ENCODE assay signal across 8 cellular contexts in the genomic region with DNA sequence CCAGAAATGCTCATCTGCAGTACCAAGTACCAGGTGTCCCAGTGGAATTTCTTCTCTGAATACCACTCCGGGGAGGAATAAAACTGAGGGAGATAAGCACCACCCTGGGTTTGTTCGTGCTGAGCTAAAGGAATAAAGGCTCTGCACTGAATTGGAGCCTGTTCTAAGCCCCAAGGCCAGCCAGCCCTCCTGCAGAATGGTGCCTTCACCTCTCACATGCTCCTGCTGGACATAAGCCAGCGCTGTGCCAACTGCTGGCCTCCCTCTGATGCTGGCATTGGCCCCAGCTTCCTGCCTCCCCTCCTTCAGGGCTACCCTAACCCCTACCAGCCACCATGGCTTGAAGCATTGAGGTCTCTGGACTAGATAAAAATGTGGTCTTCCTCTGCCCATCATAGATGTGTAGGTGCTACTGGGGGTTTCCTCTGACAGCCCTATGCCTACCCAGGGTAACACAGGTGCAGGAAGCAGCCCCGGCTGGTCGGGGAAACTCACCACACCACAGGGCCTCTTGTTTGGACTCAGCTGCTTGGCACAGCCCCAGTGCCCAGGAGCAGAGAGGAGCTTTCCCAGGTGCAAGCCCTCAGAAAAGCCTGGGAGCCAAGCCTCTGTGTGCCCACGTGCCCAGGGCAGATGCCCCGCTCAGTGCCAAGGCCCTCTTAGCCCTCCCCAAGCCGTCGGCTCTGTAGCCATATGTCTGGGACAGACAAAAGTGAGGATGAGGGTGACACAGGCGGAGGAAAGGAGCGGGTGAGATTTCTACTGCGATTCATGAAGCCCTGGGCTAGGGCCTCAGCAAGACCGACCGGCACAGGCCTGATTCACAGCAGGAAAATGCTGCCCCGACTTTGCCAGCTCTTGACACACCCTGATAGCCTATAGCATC. TPM values are rescaled to one million over a fixed set of nuclear protein-coding genes. Genes with fewer than 3 reads are reported as not detected.
DNase-seq lines count a peak whose midpoint lies in the region; ATAC-seq and TF ChIP-seq lines count a peak whose summit lies in the region.

No MANE protein-coding gene starts in this region.

- H3K27ac Mint-ChIP-seq in activated CD4-positive, alpha-beta T cell treated with anti-CD3 and anti-CD28 coated beads for 36 hours = peak overlapping the region; percentile 37
- H3K27ac Mint-ChIP-seq in immature natural killer cell = peak overlapping the region in 3 of 6 donors; percentile 62 to 84 (median 80)

- H3K27me3 Mint-ChIP-seq in activated CD4-positive, alpha-beta T cell treated with anti-CD3 and anti-CD28 coated beads for 36 hours = peaks cover 4% of the 10 kb centered on the region
- peaks cover 3 to 10% (median 9%) of the 10 kb centered on the region in 3 donors for H3K27me3 Mint-ChIP-seq in immature natural killer cell (ENCODE audit: low read depth in 3 of 3)

- no peaks in the 10 kb centered on the region for H3K9me3 Mint-ChIP-seq in activated CD4-positive, alpha-beta T cell treated with anti-CD3 and anti-CD28 coated beads for 36 hours (ENCODE audit: low read depth)
- H3K9me3 Mint-ChIP-seq in immature natural killer cell = no peaks in the 10 kb centered on the region

- TF ChIP-seq CTCF in VCaP (conservative IDR thresholded peaks at IDR 0.05) = no peak

- H3K4me3 ChIP-seq in thymus (ENCODE audit: low read length) = no peak overlapping the region

- H3K4me3 Mint-ChIP-seq in activated CD4-positive, alpha-beta T cell treated with anti-CD3 and anti-CD28 coated beads for 36 hours = no peak overlapping the region
- peak overlapping the region; percentile 29 to 94 (median 83) for H3K4me3 Mint-ChIP-seq in immature natural killer cell

- peak overlapping the region; percentile 73 for H3K27ac ChIP-seq in VCaP
- peak overlapping the region; percentile 64 for H3K27ac ChIP-seq in thymus (ENCODE audit: low read depth)

- H3K27me3 ChIP-seq in thymus (ENCODE audit: control insufficient read depth, insufficient read depth) = no peaks in the 10 kb centered on the region

- DNase-seq in activated CD4-positive, alpha-beta T cell treated with anti-CD3 and anti-CD28 coated beads for 36 hours = no peak
- no peak for DNase-seq in activated CD4-positive, alpha-beta T cell treated with anti-CD3 and anti-CD28 coated beads, Interleukin-2, amount 50 U/mL, for 48 hours
- DNase-seq in immature natural killer cell (peak; percentile 30 to 50 (median 42)), MV-4-11 (lab: John Stamatoyannopoulos, UW) (no peak), midbrain (lab: John Stamatoyannopoulos, UW) (no peak)
- DNase-seq in activated CD4-positive, alpha-beta T cell treated with anti-CD3 and anti-CD28 coated beads for 4 hours = no peak

- H3K4me1 ChIP-seq in thymus (ENCODE audit: control insufficient read depth, insufficient read depth, low read length) = peaks cover 37% of the 10 kb centered on the region

- no peaks in the 10 kb centered on the region for H3K36me3 ChIP-seq in thymus (ENCODE audit: control insufficient read depth, insufficient read depth)

- CTCF ChIA-PET in activated CD4-positive, alpha-beta T cell treated with anti-CD3 and anti-CD28 coated beads for 36 hours (lab: Charles Lee) = interaction anchor here (0.6 to 7.2 kb wide), 9 partner anchors 8 to 238 kb away, joined by 3 to 56 read pairs (median 3); no protein-coding TSS in a partner anchor

- no peak for ATAC-seq in activated CD4-positive, alpha-beta T cell treated with anti-CD3 and anti-CD28 coated beads for 36 hours

- no peaks in the 10 kb centered on the region for H3K36me3 Mint-ChIP-seq in activated CD4-positive, alpha-beta T cell treated with anti-CD3 and anti-CD28 coated beads for 36 hours (ENCODE audit: low read depth)
- no peaks in the 10 kb centered on the region for H3K36me3 Mint-ChIP-seq in immature natural killer cell

- intact Hi-C loops in activated CD4-positive, alpha-beta T cell treated with anti-CD3 and anti-CD28 coated beads for 36 hours (cut with DNase I, micrococcal nuclease) = loop anchor here in 1 of 2 experiments (2.0 to 5.0 kb wide), 2 partner anchors 80 to 107 kb away; no protein-coding TSS in a partner anchor

- POLR2A ChIA-PET in activated CD4-positive, alpha-beta T cell treated with anti-CD3 and anti-CD28 coated beads for 36 hours (lab: Charles Lee) = interaction anchor here (0.9 kb wide), 1 partner anchor 9 kb away, joined by 3 read pairs; no protein-coding TSS in a partner anchor

- H3K9me3 ChIP-seq in thymus (ENCODE audit: control insufficient read depth) = peaks cover 1% of the 10 kb centered on the region

- peaks cover 54% of the 10 kb centered on the region for H3K4me1 Mint-ChIP-seq in activated CD4-positive, alpha-beta T cell treated with anti-CD3 and anti-CD28 coated beads for 36 hours
- H3K4me1 Mint-ChIP-seq in immature natural killer cell = peaks cover 47 to 53% of the 10 kb centered on the region in 2 donors

- 43% methylated on average over 15 of the region's 15 CpGs for WGBS in thymus

RNA-seq across cellular contexts. Expression of a gene that starts 34.1 kb away (rescaled TPM):
- total RNA-seq in activated CD4-positive, alpha-beta T cell treated with anti-CD3 and anti-CD28 coated beads for 36 hours = 10 to 100 TPM; 15.3 to 17.5 TPM
- polyA plus RNA-seq in immature natural killer cell (1 to 10 TPM in 2 of 3 donors, not detected in 1; 1.6 to 1.9 TPM), thymus (19.3 TPM)

Comparison
In these comparisons a context has a peak if more than half of its experiments do, and no peak if none do; other contexts are left out.
1. DNase-seq: peak in immature natural killer cell (3 of 3); none in activated CD4-positive, alpha-beta T cell treated with anti-CD3 and anti-CD28 coated beads for 36 hours (single experiment), activated CD4-positive, alpha-beta T cell treated with anti-CD3 and anti-CD28 coated beads, Interleukin-2, amount 50 U/mL, for 48 hours (0 of 2), MV-4-11 (single experiment), midbrain (single experiment) and activated CD4-positive, alpha-beta T cell treated with anti-CD3 and anti-CD28 coated beads for 4 hours (0 of 2).